In the genomic region with DNA sequence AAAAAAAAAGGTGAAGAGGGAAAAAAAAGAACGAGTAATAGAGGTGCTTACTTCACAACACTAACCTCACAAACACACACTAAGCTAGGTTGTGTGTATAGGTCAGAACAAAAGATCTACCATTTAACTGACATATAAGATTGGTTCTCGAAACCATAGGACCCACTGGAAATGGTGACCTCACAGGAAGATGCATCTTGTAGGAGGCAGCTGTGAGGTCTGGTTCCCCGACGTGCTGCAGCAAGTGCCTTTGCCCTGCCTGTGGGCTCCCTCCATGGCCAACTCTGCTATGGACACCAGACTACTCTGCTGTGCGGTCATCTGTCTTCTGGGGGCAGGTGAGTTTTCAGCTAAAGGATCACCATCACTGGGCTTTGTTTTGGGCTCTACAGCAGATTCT, we compare ENCODE assay signal across 20 cellular contexts.
DNase-seq lines count a peak whose midpoint lies in the region; ATAC-seq and TF ChIP-seq lines count a peak whose summit lies in the region.
"Had no signal": no experiment of that assay in that cellular context is flagged by ENCODE, and none has a peak within 500 bp of the region (broad histone marks: within the 10 kb centered on the region; RNA-seq: fewer than 3 reads in every experiment).

No MANE protein-coding gene starts in this region.

- intact Hi-C loops in CD4-positive, alpha-beta T cell (cut with DNase I, micrococcal nuclease), result no loop called here
- intact Hi-C loops in activated CD8-positive, alpha-beta T cell treated with anti-CD3 and anti-CD28 coated beads for 36 hours (cut with micrococcal nuclease), result no loop called here
- intact Hi-C loops in lower leg skin (cut with DNase I; ENCODE audit: low total_unique reads), result no loop called here

- H3K9me3 ChIP-seq in CD4-positive, CD25-positive, alpha-beta regulatory T cell (ENCODE audit: control insufficient read depth in 2 of 2, low read length in 2 of 2), result no peaks in the 10 kb centered on the region
- H3K9me3 ChIP-seq in CD4-positive, alpha-beta T cell (ENCODE audit: control insufficient read depth, low read length), result no peaks in the 10 kb centered on the region
- no peaks in the 10 kb centered on the region for H3K9me3 ChIP-seq in effector memory CD4-positive, alpha-beta T cell (ENCODE audit: control insufficient read depth, low read length)
- H3K9me3 ChIP-seq in tibial nerve, result no peaks in the 10 kb centered on the region
- H3K9me3 ChIP-seq: gastrocnemius medialis, spleen had no signal

- peak overlapping the region; percentile 81 to 94 (median 91) for H3K27ac Mint-ChIP-seq in CD4-positive, CD25-positive, alpha-beta regulatory T cell
- H3K27ac Mint-ChIP-seq in CD4-positive, alpha-beta T cell, result peak overlapping the region; percentile 87
- H3K27ac Mint-ChIP-seq in activated CD8-positive, alpha-beta T cell treated with anti-CD3 and anti-CD28 coated beads for 36 hours, result peak overlapping the region; percentile 72

- peak overlapping the region; percentile 55 for H3K27ac ChIP-seq in CD4-positive, CD25-positive, alpha-beta regulatory T cell (ENCODE audit: insufficient read depth, low read length, poor library complexity, severe bottlenecking)
- H3K27ac ChIP-seq in CD4-positive, alpha-beta T cell (ENCODE audit: low read depth, low read length), result peak overlapping the region; percentile 7
- H3K27ac ChIP-seq in effector memory CD4-positive, alpha-beta T cell (ENCODE audit: insufficient read depth, low read length, poor library complexity, severe bottlenecking), result peak overlapping the region; percentile 25
- H3K27ac ChIP-seq in tibial nerve, result no peak overlapping the region
- H3K27ac ChIP-seq: C4-2B, gastrocnemius medialis, KMS-11, neural progenitor cell, spleen had no signal

- H3K27me3 ChIP-seq in CD4-positive, CD25-positive, alpha-beta regulatory T cell (ENCODE audit: control insufficient read depth, insufficient read depth, low read length), result no peaks in the 10 kb centered on the region
- no peaks in the 10 kb centered on the region for H3K27me3 ChIP-seq in CD4-positive, alpha-beta T cell (ENCODE audit: control insufficient read depth, insufficient read depth, low read length)
- no peaks in the 10 kb centered on the region for H3K27me3 ChIP-seq in effector memory CD4-positive, alpha-beta T cell (replicated peaks; ENCODE audit: control insufficient read depth, insufficient read depth, low read length, poor library complexity, severe bottlenecking)
- H3K27me3 ChIP-seq in tibial nerve, result no peaks in the 10 kb centered on the region
- H3K27me3 ChIP-seq: gastrocnemius medialis, neural progenitor cell had no signal

- peaks cover 0 to 52% (median 5%) of the 10 kb centered on the region in 4 donors for H3K4me1 Mint-ChIP-seq in CD4-positive, CD25-positive, alpha-beta regulatory T cell
- H3K4me1 Mint-ChIP-seq in CD4-positive, alpha-beta T cell (ENCODE audit: low read depth), result peaks cover 13% of the 10 kb centered on the region
- peaks cover 8% of the 10 kb centered on the region for H3K4me1 Mint-ChIP-seq in activated CD8-positive, alpha-beta T cell treated with anti-CD3 and anti-CD28 coated beads for 36 hours (ENCODE audit: low read depth)

- WGBS in tibial nerve, 2 donors, result 72 to 83% methylated on average over 5 of the region's 5 CpGs
- WGBS in lower leg skin, 2 donors, result 80 to 82% methylated on average over 5 of the region's 5 CpGs

- no peak for TF ChIP-seq CTCF in CD4-positive, alpha-beta T cell (IDR thresholded peaks at IDR 0.05)
- TF ChIP-seq CTCF in activated CD8-positive, alpha-beta T cell treated with anti-CD3 and anti-CD28 coated beads for 36 hours (IDR thresholded peaks at IDR 0.05), result no peak
- no peak for TF ChIP-seq CTCF in tibial nerve (IDR thresholded peaks at IDR 0.05)
- TF ChIP-seq CTCF in lower leg skin (IDR thresholded peaks at IDR 0.05), result no peak

- ATAC-seq in CD4-positive, CD25-positive, alpha-beta regulatory T cell (ENCODE audit: low read depth in 2 of 2), result peak in 1 of 2 donors; percentile 28
- no peak for ATAC-seq in CD4-positive, alpha-beta T cell (ENCODE audit: poor library complexity)
- peak; percentile 46 for ATAC-seq in activated CD8-positive, alpha-beta T cell treated with anti-CD3 and anti-CD28 coated beads for 36 hours
- ATAC-seq: gastrocnemius medialis, right cardiac atrium had no signal

- H3K36me3 ChIP-seq in CD4-positive, CD25-positive, alpha-beta regulatory T cell (ENCODE audit: control insufficient read depth, insufficient read depth, low read length), result no peaks in the 10 kb centered on the region
- no peaks in the 10 kb centered on the region for H3K36me3 ChIP-seq in effector memory CD4-positive, alpha-beta T cell (ENCODE audit: control insufficient read depth, insufficient read depth, low read length)
- H3K36me3 ChIP-seq in tibial nerve, result no peaks in the 10 kb centered on the region
- H3K36me3 ChIP-seq: gastrocnemius medialis, neural progenitor cell, spleen had no signal

- peaks cover 5% of the 10 kb centered on the region for H3K27me3 Mint-ChIP-seq in CD4-positive, CD25-positive, alpha-beta regulatory T cell
- no peaks in the 10 kb centered on the region for H3K27me3 Mint-ChIP-seq in CD4-positive, alpha-beta T cell
- no peaks in the 10 kb centered on the region for H3K27me3 Mint-ChIP-seq in activated CD8-positive, alpha-beta T cell treated with anti-CD3 and anti-CD28 coated beads for 36 hours

- no peaks in the 10 kb centered on the region for H3K4me1 ChIP-seq in CD4-positive, CD25-positive, alpha-beta regulatory T cell (ENCODE audit: control insufficient read depth, insufficient read depth, low read length, poor library complexity, severe bottlenecking)
- H3K4me1 ChIP-seq in effector memory CD4-positive, alpha-beta T cell (ENCODE audit: control insufficient read depth, insufficient read depth, low read length, poor library complexity, severe bottlenecking), result no peaks in the 10 kb centered on the region
- no peaks in the 10 kb centered on the region for H3K4me1 ChIP-seq in tibial nerve
- H3K4me1 ChIP-seq: gastrocnemius medialis, neural progenitor cell, spleen had no signal

- no peak for TF ChIP-seq EP300 in tibial nerve (IDR thresholded peaks at IDR 0.05)

- peak overlapping the region; percentile 82 to 89 (median 86) for H3K4me3 Mint-ChIP-seq in CD4-positive, CD25-positive, alpha-beta regulatory T cell
- peak overlapping the region; percentile 86 for H3K4me3 Mint-ChIP-seq in CD4-positive, alpha-beta T cell
- H3K4me3 Mint-ChIP-seq in activated CD8-positive, alpha-beta T cell treated with anti-CD3 and anti-CD28 coated beads for 36 hours, result peak overlapping the region; percentile 69
- H3K4me3 Mint-ChIP-seq: neural progenitor cell had no signal

- H3K9me3 Mint-ChIP-seq in CD4-positive, CD25-positive, alpha-beta regulatory T cell, result no peaks in the 10 kb centered on the region
- no peaks in the 10 kb centered on the region for H3K9me3 Mint-ChIP-seq in CD4-positive, alpha-beta T cell
- H3K9me3 Mint-ChIP-seq in activated CD8-positive, alpha-beta T cell treated with anti-CD3 and anti-CD28 coated beads for 36 hours, result no peaks in the 10 kb centered on the region
- H3K9me3 Mint-ChIP-seq: neural progenitor cell had no signal

- H3K36me3 Mint-ChIP-seq in CD4-positive, CD25-positive, alpha-beta regulatory T cell, result peaks cover 7% of the 10 kb centered on the region
- H3K36me3 Mint-ChIP-seq in CD4-positive, alpha-beta T cell (ENCODE audit: low read depth), result peaks cover 6% of the 10 kb centered on the region
- peaks cover 4% of the 10 kb centered on the region for H3K36me3 Mint-ChIP-seq in activated CD8-positive, alpha-beta T cell treated with anti-CD3 and anti-CD28 coated beads for 36 hours (ENCODE audit: low read depth)
- H3K36me3 Mint-ChIP-seq: neural progenitor cell had no signal

- no peak for DNase-seq in CD4-positive, CD25-positive, alpha-beta regulatory T cell
- no peak for DNase-seq in CD4-positive, alpha-beta T cell
- DNase-seq in activated CD8-positive, alpha-beta T cell treated with anti-CD3 and anti-CD28 coated beads for 36 hours, result no peak
- no peak for DNase-seq in effector memory CD4-positive, alpha-beta T cell
- DNase-seq in tibial nerve (ENCODE audit: low spot score in 2 of 2) (no peak), lower leg skin (ENCODE audit: low spot score in 2 of 2) (no peak), NCI-H345 treated with DMSO at 0.1 percent for 48 hours (lab: John Stamatoyannopoulos, UW; ENCODE audit: unreplicated experiment) (no peak)
- DNase-seq: central memory CD4-positive, alpha-beta T cell; EL; gastrocnemius medialis; NCI-H1417 treated with DMSO at 0.1 percent for 48 hours; NCI-H2081 treated with DMSO at 0.1 percent for 48 hours; NCI-H446; NCI-H774; right cardiac atrium; RPMI8226; spleen had no signal

- H3K4me3 ChIP-seq in CD4-positive, CD25-positive, alpha-beta regulatory T cell (ENCODE audit: low read depth, low read length), result peak overlapping the region; percentile 65
- no peak overlapping the region for H3K4me3 ChIP-seq in effector memory CD4-positive, alpha-beta T cell (ENCODE audit: insufficient read depth, low read depth, low read length, poor library complexity, severe bottlenecking)
- H3K4me3 ChIP-seq in tibial nerve (no peak overlapping the region), lower leg skin (ENCODE audit: low read depth, poor library complexity, severe bottlenecking) (no peak overlapping the region)
- H3K4me3 ChIP-seq: gastrocnemius medialis, neural progenitor cell, spleen had no signal

- POLR2A ChIA-PET in CD4-positive, alpha-beta T cell (lab: Charles Lee), result interaction anchor here (0.6 to 3.5 kb wide), 8 partner anchors 12 to 251 kb away, joined by 3 to 38 read pairs (median 7); no protein-coding TSS in a partner anchor
- POLR2A ChIA-PET in activated CD8-positive, alpha-beta T cell treated with anti-CD3 and anti-CD28 coated beads for 36 hours (lab: Charles Lee), result interaction anchor here (0.8 to 1.1 kb wide), 5 partner anchors 173 to 195 kb away, joined by 3 to 4 read pairs (median 3); no protein-coding TSS in a partner anchor

- CTCF ChIA-PET in CD4-positive, alpha-beta T cell (lab: Charles Lee), result interaction anchor here (0.6 to 1.3 kb wide), 3 partner anchors 11 to 765 kb away, joined by 3 to 4 read pairs (median 3); no protein-coding TSS in a partner anchor
- CTCF ChIA-PET in activated CD8-positive, alpha-beta T cell treated with anti-CD3 and anti-CD28 coated beads for 36 hours (lab: Charles Lee), result interaction anchor here (0.6 to 3.4 kb wide), 4 partner anchors 12 to 196 kb away, joined by 3 to 16 read pairs (median 3); no protein-coding TSS in a partner anchor

- TF ChIP-seq POLR2A in tibial nerve (IDR thresholded peaks at IDR 0.05), result no peak
- TF ChIP-seq POLR2A in lower leg skin (IDR thresholded peaks at IDR 0.05), result no peak

Comparison
In these comparisons a context has a peak if more than half of its experiments do, and no peak if none do; other contexts are left out.
1. H3K27ac ChIP-seq: peak in CD4-positive, CD25-positive, alpha-beta regulatory T cell (single experiment), CD4-positive, alpha-beta T cell (single experiment) and effector memory CD4-positive, alpha-beta T cell (single experiment); none in tibial nerve (0 of 4).
2. Peak in every context shown above with its lines, with median percentiles within 50 percentile points of each other: H3K27ac Mint-ChIP-seq and H3K4me3 Mint-ChIP-seq.